In genomic region chr1:53373246-53373645, GRCh38 we compare ENCODE assay signal across 20 cellular contexts. TPM values are rescaled to one million over a fixed set of nuclear protein-coding genes. Genes with fewer than 3 reads are reported as not detected.
A peak's percentile ranks its signal among the peaks of the same experiment; 100 is the strongest.
DNase-seq lines count a peak whose midpoint lies in the region; ATAC-seq and TF ChIP-seq lines count a peak whose summit lies in the region.
"Had no signal": no experiment of that assay in that cellular context is flagged by ENCODE, and none has a peak within 500 bp of the region (broad histone marks: within the 10 kb centered on the region; RNA-seq: fewer than 3 reads in every experiment).

No MANE protein-coding gene starts in this region.

- no peaks in the 10 kb centered on the region for H3K27me3 ChIP-seq in testis
- H3K27me3 ChIP-seq: BLaER1, MG63 had no signal

- peaks cover 10% of the 10 kb centered on the region for H3K4me1 Mint-ChIP-seq in activated naive CD4-positive, alpha-beta T cell treated with anti-CD3 and anti-CD28 coated beads, Interleukin-2, amount 10 ng/mL, durations not matched to agents 7 days and 5 days
- H3K4me1 Mint-ChIP-seq in glutamatergic neuron (ENCODE audit: low read depth, unreplicated experiment): peaks cover 34% of the 10 kb centered on the region
- peaks cover 3 to 6% of the 10 kb centered on the region in 2 donors for H3K4me1 Mint-ChIP-seq in stimulated activated naive B cell treated with anti-CD40 and anti-IgM and Interleukin-4, amounts not matched to agents 10 μg/mL and 1 μg/mL and 100 μg/mL, for 72 hours

- no peak overlapping the region for H3K27ac Mint-ChIP-seq in activated naive CD4-positive, alpha-beta T cell treated with anti-CD3 and anti-CD28 coated beads, Interleukin-2, amount 10 ng/mL, durations not matched to agents 7 days and 5 days
- H3K27ac Mint-ChIP-seq in glutamatergic neuron (ENCODE audit: unreplicated experiment): no peak overlapping the region
- no peak overlapping the region for H3K27ac Mint-ChIP-seq in stimulated activated naive B cell treated with anti-CD40 and anti-IgM and Interleukin-4, amounts not matched to agents 10 μg/mL and 1 μg/mL and 100 μg/mL, for 72 hours

- peaks cover 28% of the 10 kb centered on the region for H3K4me1 ChIP-seq in testis

- 97 to 98% methylated on average over 11 of the region's 11 CpGs for WGBS in testis, 2 donors

- no peaks in the 10 kb centered on the region for H3K36me3 Mint-ChIP-seq in activated naive CD4-positive, alpha-beta T cell treated with anti-CD3 and anti-CD28 coated beads, Interleukin-2, amount 10 ng/mL, durations not matched to agents 7 days and 5 days
- H3K36me3 Mint-ChIP-seq in glutamatergic neuron (ENCODE audit: unreplicated experiment): no peaks in the 10 kb centered on the region
- no peaks in the 10 kb centered on the region for H3K36me3 Mint-ChIP-seq in stimulated activated naive B cell treated with anti-CD40 and anti-IgM and Interleukin-4, amounts not matched to agents 10 μg/mL and 1 μg/mL and 100 μg/mL, for 72 hours
- H3K36me3 Mint-ChIP-seq: CD8-positive, alpha-beta memory T cell had no signal

- CTCF ChIA-PET in activated naive CD4-positive, alpha-beta T cell treated with anti-CD3 and anti-CD28 coated beads, Interleukin-2, amount 10 ng/mL, durations not matched to agents 7 days and 5 days (lab: Charles Lee): no interaction called here

- H3K4me3 Mint-ChIP-seq in activated naive CD4-positive, alpha-beta T cell treated with anti-CD3 and anti-CD28 coated beads, Interleukin-2, amount 10 ng/mL, durations not matched to agents 7 days and 5 days: no peak overlapping the region
- H3K4me3 Mint-ChIP-seq in glutamatergic neuron (ENCODE audit: unreplicated experiment): no peak overlapping the region
- no peak overlapping the region for H3K4me3 Mint-ChIP-seq in stimulated activated naive B cell treated with anti-CD40 and anti-IgM and Interleukin-4, amounts not matched to agents 10 μg/mL and 1 μg/mL and 100 μg/mL, for 72 hours
- H3K4me3 Mint-ChIP-seq: CD8-positive, alpha-beta memory T cell had no signal

- TF ChIP-seq POLR2A in testis (IDR thresholded peaks at IDR 0.05): no peak

- TF ChIP-seq CTCF in testis (IDR thresholded peaks at IDR 0.05) (no peak), glutamatergic neuron (IDR thresholded peaks at IDR 0.05; ENCODE audit: partially characterized antibody, unreplicated experiment) (no peak)

- ATAC-seq in left lobe of liver (no peak), HG02678 (IDR thresholded peaks at IDR 0.05; ENCODE audit: unreplicated experiment) (no peak)
- ATAC-seq in stimulated activated naive B cell treated with anti-CD40 and anti-IgM and Interleukin-4, amounts not matched to agents 10 μg/mL and 1 μg/mL and 100 μg/mL, for 72 hours (replicated peaks): no peak

- DNase-seq in activated naive CD4-positive, alpha-beta T cell treated with anti-CD3 and anti-CD28 coated beads, Interleukin-2, amount 10 ng/mL, durations not matched to agents 7 days and 5 days: peak; percentile 3
- DNase-seq in activated naive CD4-positive, alpha-beta T cell treated with Interleukin-2 at 50 U/mL for 16 hours: no peak
- DNase-seq in activated CD8-positive, alpha-beta memory T cell treated with anti-CD3 and anti-CD28 coated beads, Interleukin-2, amount 50 U/mL, for 48 hours: peak; percentile 22
- DNase-seq in left lobe of liver (ENCODE audit: low spot score) (peak; percentile 6), testis (peak; percentile 0), glutamatergic neuron (no peak)
- DNase-seq in stimulated activated naive B cell treated with anti-CD40 and anti-IgM and Interleukin-4, amounts not matched to agents 10 μg/mL and 1 μg/mL and 100 μg/mL, for 72 hours: no peak
- DNase-seq: CD8-positive, alpha-beta memory T cell; DMS 273 treated with DMSO at 0.1 percent for 48 hours; GF-D8; GOT3; MG63; NCI-H1092; NCI-H146; NCI-H2081; NCI-H510A; NCI-H774 had no signal

- H3K27ac ChIP-seq in testis: no peak overlapping the region
- H3K27ac ChIP-seq: BLaER1, RWPE1 had no signal

- no peaks in the 10 kb centered on the region for H3K9me3 ChIP-seq in testis
- H3K9me3 ChIP-seq: BLaER1, MG63 had no signal

- H3K27me3 Mint-ChIP-seq in activated naive CD4-positive, alpha-beta T cell treated with anti-CD3 and anti-CD28 coated beads, Interleukin-2, amount 10 ng/mL, durations not matched to agents 7 days and 5 days: peaks cover 24% of the 10 kb centered on the region
- peaks cover 7% of the 10 kb centered on the region for H3K27me3 Mint-ChIP-seq in glutamatergic neuron (ENCODE audit: unreplicated experiment)
- H3K27me3 Mint-ChIP-seq in stimulated activated naive B cell treated with anti-CD40 and anti-IgM and Interleukin-4, amounts not matched to agents 10 μg/mL and 1 μg/mL and 100 μg/mL, for 72 hours: no peaks in the 10 kb centered on the region

- no peaks in the 10 kb centered on the region for H3K9me3 Mint-ChIP-seq in activated naive CD4-positive, alpha-beta T cell treated with anti-CD3 and anti-CD28 coated beads, Interleukin-2, amount 10 ng/mL, durations not matched to agents 7 days and 5 days
- peaks cover 18% of the 10 kb centered on the region for H3K9me3 Mint-ChIP-seq in glutamatergic neuron (ENCODE audit: unreplicated experiment)
- no peaks in the 10 kb centered on the region for H3K9me3 Mint-ChIP-seq in stimulated activated naive B cell treated with anti-CD40 and anti-IgM and Interleukin-4, amounts not matched to agents 10 μg/mL and 1 μg/mL and 100 μg/mL, for 72 hours
- H3K9me3 Mint-ChIP-seq: CD8-positive, alpha-beta memory T cell had no signal

- intact Hi-C loops in testis (cut with DNase I; ENCODE audit: low total_unique reads): no loop called here

- H3K4me3 ChIP-seq in testis: no peak overlapping the region
- H3K4me3 ChIP-seq: BLaER1, MG63 had no signal

- no peaks in the 10 kb centered on the region for H3K36me3 ChIP-seq in testis (ENCODE audit: low read depth, missing control alignments)
- H3K36me3 ChIP-seq: BLaER1, MG63 had no signal

RNA-seq across cellular contexts. Expression of gene LRP8, which starts 45.4 kb away (rescaled TPM):
- 0.33 TPM for total RNA-seq in left lobe of liver
- total RNA-seq in testis: 100 to 1,000 TPM; 223 to 253 TPM
- 64.3 TPM for polyA plus RNA-seq in testis (ENCODE audit: insufficient read depth, low read depth, low replicate concordance)
- total RNA-seq in glutamatergic neuron (ENCODE audit: unreplicated experiment): 57.9 TPM

Comparison
In these comparisons a context has a peak if more than half of its experiments do, and no peak if none do; other contexts are left out.
1. DNase-seq: peak in activated naive CD4-positive, alpha-beta T cell treated with anti-CD3 and anti-CD28 coated beads, Interleukin-2, amount 10 ng/mL, durations not matched to agents 7 days and 5 days (single experiment), activated CD8-positive, alpha-beta memory T cell treated with anti-CD3 and anti-CD28 coated beads, Interleukin-2, amount 50 U/mL, for 48 hours (single experiment), left lobe of liver (single experiment) and testis (single experiment); none in activated naive CD4-positive, alpha-beta T cell treated with Interleukin-2 at 50 U/mL for 16 hours (single experiment), glutamatergic neuron (single experiment) and stimulated activated naive B cell treated with anti-CD40 and anti-IgM and Interleukin-4, amounts not matched to agents 10 μg/mL and 1 μg/mL and 100 μg/mL, for 72 hours (single experiment).
2. RNA of gene LRP8, which starts 45.4 kb away (total RNA-seq): 223 to 253 TPM in testis and 57.9 TPM in glutamatergic neuron (single experiment); 0.33 TPM in left lobe of liver (single experiment); every median in the first group is over 10 times any median in the second.